8 cellular contexts compared by ENCODE assay signal in genomic region chr7:151795168-151795754, GRCh38.
A peak's percentile ranks its signal among the peaks of the same experiment; 100 is the strongest.
DNase-seq lines count a peak whose midpoint lies in the region; ATAC-seq and TF ChIP-seq lines count a peak whose summit lies in the region.

No MANE protein-coding gene starts in this region.

- DNase-seq in activated T-helper 1 cell treated with Interleukin-2 at 50 U/mL for 16 hours (ENCODE audit: low read depth) (peak; percentile 10), ecto neural progenitor cell (ENCODE audit: low spot score) (no peak), NCI-H524 treated with DMSO at 0.1 percent for 48 hours (lab: John Stamatoyannopoulos, UW) (no peak), ascending aorta (ENCODE audit: low spot score in 2 of 2) (no peak), midbrain (lab: John Stamatoyannopoulos, UW) (no peak)
- DNase-seq in stimulated activated CD4-positive, alpha-beta T cell treated with anti-CD3 and anti-CD28 coated beads, Interleukin-1b, Interleukin-23, amount 100 ng/mL, for 24 hours (ENCODE audit: low read depth in 4 of 4, low spot score in 1 of 4) = peak; percentile 47 to 77 (median 61)

- no peaks in the 10 kb centered on the region for H3K36me3 ChIP-seq in ascending aorta

- H3K4me3 ChIP-seq in ascending aorta = no peak overlapping the region

- no peaks in the 10 kb centered on the region for H3K9me3 ChIP-seq in ascending aorta

- no peak for TF ChIP-seq CTCF in ascending aorta (IDR thresholded peaks at IDR 0.05)

- H3K27ac ChIP-seq in ascending aorta = no peak overlapping the region

- no peaks in the 10 kb centered on the region for H3K27me3 ChIP-seq in ascending aorta

- ATAC-seq in GM18511 (IDR thresholded peaks at IDR 0.05; ENCODE audit: unreplicated experiment) = peak; percentile 77
- peak; percentile 77 for ATAC-seq in HG03378 (IDR thresholded peaks at IDR 0.05; ENCODE audit: unreplicated experiment)

- intact Hi-C loops in ascending aorta (cut with DNase I) = no loop called here

- peaks cover 0 to 4% of the 10 kb centered on the region in 2 donors for H3K4me1 ChIP-seq in ascending aorta

Comparison
In these comparisons a context has a peak if more than half of its experiments do, and no peak if none do; other contexts are left out.
1. DNase-seq: peak in activated T-helper 1 cell treated with Interleukin-2 at 50 U/mL for 16 hours (single experiment) and stimulated activated CD4-positive, alpha-beta T cell treated with anti-CD3 and anti-CD28 coated beads, Interleukin-1b, Interleukin-23, amount 100 ng/mL, for 24 hours (4 of 4); none in ecto neural progenitor cell (single experiment), NCI-H524 treated with DMSO at 0.1 percent for 48 hours (single experiment), ascending aorta (0 of 2) and midbrain (single experiment).